Comparison of ENCODE assay signal across 12 cellular contexts in the genomic region with DNA sequence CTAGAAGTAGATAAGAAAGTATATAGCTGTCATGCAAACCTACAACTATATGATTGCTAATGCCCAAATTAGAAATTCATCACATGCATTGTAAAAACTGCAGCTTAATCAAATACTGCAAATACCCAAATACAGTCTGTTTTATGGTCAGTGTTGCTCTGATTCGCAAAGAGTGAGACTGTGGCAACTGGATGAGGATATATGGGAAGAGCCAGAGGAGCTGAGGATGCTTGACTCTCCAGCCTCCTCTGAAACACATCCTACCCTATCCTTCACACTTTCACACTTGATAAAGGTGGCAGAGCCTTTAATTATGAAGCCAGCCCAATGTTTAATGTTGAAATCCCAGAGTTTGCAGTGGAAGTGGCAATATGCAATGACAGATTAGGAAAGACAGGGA. TPM values are rescaled to one million over a fixed set of nuclear protein-coding genes. Genes with fewer than 3 reads are reported as not detected.
"Had no signal": no experiment of that assay in that cellular context is flagged by ENCODE, and none has a peak within 500 bp of the region (broad histone marks: within the 10 kb centered on the region; RNA-seq: fewer than 3 reads in every experiment).

No MANE protein-coding gene starts in this region.

- H3K4me3 ChIP-seq: GM23248, GM23338, HAP-1 had no signal

- H3K9ac ChIP-seq: GM23248 had no signal

- DNase-seq: GM23248, GOT3, H7, H9, HCEC 1CT, HFFc6 had no signal

- H3K36me3 ChIP-seq: HAP-1 had no signal

- H3K4me2 ChIP-seq: GM23338 had no signal

- ATAC-seq: GM23338, HCT116 had no signal

- H3K27ac ChIP-seq: GM23248 had no signal

- H3K4me3 Mint-ChIP-seq: GM23338, H9, HFFc6 had no signal

- H3K9me3 ChIP-seq: HAP-1 had no signal

- H2AFZ ChIP-seq: GM23248, GM23338 had no signal

- H3K4me1 Mint-ChIP-seq: GM23338, H9 had no signal

- FAIRE-seq: H1, H54 had no signal

- H3K27ac Mint-ChIP-seq: GM23338, H9, HFFc6 had no signal

- H3K4me1 ChIP-seq: HAP-1 had no signal

RNA-seq across cellular contexts. Expression of gene OR2AT4, which starts 21.9 kb away (rescaled TPM):
- total RNA-seq: GM23248, GM23338, H1, H4, H7, H9, HFFc6 had no signal
- polyA plus RNA-seq: GM23248, GM23338, H1 had no signal

RNA-seq across cellular contexts. Expression of gene SLCO2B1, which starts 32.3 kb away (rescaled TPM):
- total RNA-seq: GM23248, GM23338, H1, H4, H9, HFFc6 had no signal
- polyA plus RNA-seq: GM23248, GM23338 had no signal
